ENCODE assay signal across 21 cellular contexts in the genomic region with DNA sequence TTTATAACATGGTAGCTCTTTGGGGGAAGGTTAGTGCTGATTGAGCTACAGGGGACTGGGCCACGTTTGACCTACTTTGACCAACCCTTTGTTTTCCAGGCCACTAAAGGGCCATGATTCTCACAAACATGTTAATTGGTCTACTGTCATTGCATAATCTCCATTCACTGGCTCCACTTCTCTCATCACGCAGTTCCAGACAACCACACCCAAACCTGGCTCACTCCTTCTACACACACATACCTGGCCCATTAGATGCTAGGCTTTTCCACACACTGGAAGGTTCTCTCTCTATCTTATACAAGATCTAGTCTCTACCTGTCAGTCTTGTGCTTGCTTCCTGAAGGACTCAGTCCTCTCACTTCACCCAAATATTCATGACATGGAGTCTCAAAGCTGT. TPM values are rescaled to one million over a fixed set of nuclear protein-coding genes. Genes with fewer than 3 reads are reported as not detected.
"Had no signal": no experiment of that assay in that cellular context is flagged by ENCODE, and none has a peak within 500 bp of the region (broad histone marks: within the 10 kb centered on the region; RNA-seq: fewer than 3 reads in every experiment).

No MANE protein-coding gene starts in this region.

- H3K36me3 ChIP-seq: ascending aorta, cardiac muscle cell, ovary, sigmoid colon, thoracic aorta had no signal

- H3K4me3 ChIP-seq: ascending aorta, cardiac muscle cell, ovary, sigmoid colon, SK-N-MC, thoracic aorta had no signal

- ATAC-seq: left lobe of liver had no signal

- H3K9me3 ChIP-seq: ascending aorta, ovary, thoracic aorta had no signal

- DNase-seq: activated CD4-positive, alpha-beta T cell treated with anti-CD3 and anti-CD28 coated beads for 4 hours; activated CD8-positive, alpha-beta memory T cell treated with anti-CD3 and anti-CD28 coated beads, Interleukin-2, amount 10 ng/mL, durations not matched to agents 7 days and 5 days; activated gamma-delta T cell; activated T-cell treated with anti-CD3 and anti-CD28 coated beads, Interleukin-2, amount 50 U/mL, for 24 hours; effector memory CD4-positive, alpha-beta T cell; erythroblast; head of caudate nucleus; nephron progenitor cell; ovary; sigmoid colon; stimulated activated CD4-positive, alpha-beta T cell treated with anti-CD3 and anti-CD28 coated beads, Interleukin-12 subunit alpha, Interleukin-12 subunit beta, amount 100 ng/mL, for 4 hours; stimulated activated CD4-positive, alpha-beta T cell treated with anti-CD3 and anti-CD28 coated beads, Interleukin-2, amount 100 ng/mL, for 48 hours; T-helper 1 cell had no signal

- H3K27ac ChIP-seq: ascending aorta, cardiac muscle cell, ovary, sigmoid colon, SK-N-MC, thoracic aorta had no signal

- H3K27me3 ChIP-seq: ascending aorta, cardiac muscle cell, ovary, sigmoid colon had no signal

- H3K4me1 ChIP-seq: ascending aorta, sigmoid colon had no signal

- FAIRE-seq: colon had no signal

RNA-seq across cellular contexts. Expression of a gene that starts 15.9 kb away (rescaled TPM):
- total RNA-seq: ascending aorta, cardiac muscle cell, fibroblast of villous mesenchyme, left lobe of liver, ovary, thoracic aorta had no signal
- polyA plus RNA-seq: cardiac muscle cell, ovary, sigmoid colon had no signal

RNA-seq across cellular contexts. Expression of a gene that starts 30.0 kb away (rescaled TPM):
- total RNA-seq: activated CD8-positive, alpha-beta memory T cell treated with anti-CD3 and anti-CD28 coated beads, Interleukin-2, amount 10 ng/mL, durations not matched to agents 7 days and 5 days; ascending aorta; fibroblast of villous mesenchyme; sigmoid colon; thoracic aorta; ureter had no signal
- polyA plus RNA-seq: ovary had no signal

RNA-seq across cellular contexts. Expression of a gene that starts 51.3 kb away (rescaled TPM):
- total RNA-seq: activated CD8-positive, alpha-beta memory T cell treated with anti-CD3 and anti-CD28 coated beads, Interleukin-2, amount 10 ng/mL, durations not matched to agents 7 days and 5 days; ascending aorta; cardiac muscle cell; fibroblast of villous mesenchyme; left lobe of liver; sigmoid colon; thoracic aorta; ureter had no signal
- polyA plus RNA-seq: cardiac muscle cell, ovary, sigmoid colon had no signal
